ENCODE assay signal across 2 cellular contexts in the genomic region with DNA sequence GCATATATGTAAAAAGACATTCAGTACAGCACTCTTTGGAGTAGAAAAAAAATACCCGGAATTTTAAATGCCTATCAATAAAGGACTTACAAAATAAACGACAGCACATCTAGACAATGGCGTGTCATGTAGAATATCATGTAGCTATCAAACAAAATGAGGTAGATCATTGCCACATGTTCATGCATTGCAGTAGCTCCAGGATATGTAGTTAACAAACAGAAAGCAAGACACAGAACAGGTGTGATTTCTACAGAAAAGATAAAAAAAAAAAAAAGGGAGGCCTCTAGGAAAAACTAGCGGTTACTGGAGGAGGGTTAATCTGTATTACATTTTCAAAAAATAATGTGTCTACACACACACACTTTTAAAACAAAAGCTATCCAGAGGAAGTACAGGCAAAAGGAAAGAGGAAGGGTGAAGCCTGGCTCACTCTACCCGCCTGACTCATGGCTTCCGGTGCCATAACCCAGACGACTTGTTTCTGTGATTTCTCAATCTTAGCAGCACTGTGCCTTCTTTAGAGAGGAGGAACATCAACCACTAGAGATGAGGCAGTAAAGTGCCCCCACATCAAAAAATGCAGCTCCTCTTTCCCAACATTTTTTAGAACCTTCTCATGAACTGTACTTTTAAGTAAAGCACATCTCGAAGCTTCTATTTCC.
A peak's percentile ranks its signal among the peaks of the same experiment; 100 is the strongest.
TF ChIP-seq lines count a peak whose summit lies in the region.

No MANE protein-coding gene starts in this region.

TF ChIP-seq in endothelial cell of umbilical vein, 7 proteins besides CTCF, POLR2A, EP300 and RAD21 (continued from another document):
- peak; percentile 73 for TF ChIP-seq GATA2 (IDR thresholded peaks at IDR 0.05; ENCODE audit: insufficient read depth, insufficient read length, low read depth, low read length)
- TF ChIP-seq JUN (IDR thresholded peaks at IDR 0.05; ENCODE audit: borderline replicate concordance, insufficient read depth, insufficient read length, low read depth) = peak; percentile 97
- TF ChIP-seq POLR2AphosphoS5 (IDR thresholded peaks at IDR 0.05; ENCODE audit: insufficient read depth, low read depth, low read length) = peak; percentile 89
- TF ChIP-seq FOS (IDR thresholded peaks at IDR 0.05; ENCODE audit: borderline replicate concordance, insufficient read depth, low read length) = peak; percentile 95

TF ChIP-seq in GM23338, 12 proteins besides CTCF, POLR2A, EP300 and RAD21 (continued from another document):
- TF ChIP-seq, protein P1, sequence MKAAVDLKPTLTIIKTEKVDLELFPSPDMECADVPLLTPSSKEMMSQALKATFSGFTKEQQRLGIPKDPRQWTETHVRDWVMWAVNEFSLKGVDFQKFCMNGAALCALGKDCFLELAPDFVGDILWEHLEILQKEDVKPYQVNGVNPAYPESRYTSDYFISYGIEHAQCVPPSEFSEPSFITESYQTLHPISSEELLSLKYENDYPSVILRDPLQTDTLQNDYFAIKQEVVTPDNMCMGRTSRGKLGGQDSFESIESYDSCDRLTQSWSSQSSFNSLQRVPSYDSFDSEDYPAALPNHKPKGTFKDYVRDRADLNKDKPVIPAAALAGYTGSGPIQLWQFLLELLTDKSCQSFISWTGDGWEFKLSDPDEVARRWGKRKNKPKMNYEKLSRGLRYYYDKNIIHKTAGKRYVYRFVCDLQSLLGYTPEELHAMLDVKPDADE (IDR thresholded peaks at IDR 0.05) = no peak
- TF ChIP-seq ZNF331 (CRISPR knock-in tag; IDR thresholded peaks at IDR 0.05; ENCODE audit: low read depth) (no peak), EZH2phosphoT487 (IDR thresholded peaks at IDR 0.05; ENCODE audit: unreplicated experiment) (no peak), EZH2 (IDR thresholded peaks at IDR 0.05; ENCODE audit: low read depth, unreplicated experiment) (no peak), JUNB (IDR thresholded peaks at IDR 0.05; ENCODE audit: unreplicated experiment) (no peak), ZNF114 (CRISPR knock-in tag; IDR thresholded peaks at IDR 0.05) (no peak), POLR2AphosphoS5 (IDR thresholded peaks at IDR 0.05; ENCODE audit: low read depth) (no peak), NANOG (IDR thresholded peaks at IDR 0.05; ENCODE audit: borderline replicate concordance) (no peak)
- TF ChIP-seq, protein P2, sequence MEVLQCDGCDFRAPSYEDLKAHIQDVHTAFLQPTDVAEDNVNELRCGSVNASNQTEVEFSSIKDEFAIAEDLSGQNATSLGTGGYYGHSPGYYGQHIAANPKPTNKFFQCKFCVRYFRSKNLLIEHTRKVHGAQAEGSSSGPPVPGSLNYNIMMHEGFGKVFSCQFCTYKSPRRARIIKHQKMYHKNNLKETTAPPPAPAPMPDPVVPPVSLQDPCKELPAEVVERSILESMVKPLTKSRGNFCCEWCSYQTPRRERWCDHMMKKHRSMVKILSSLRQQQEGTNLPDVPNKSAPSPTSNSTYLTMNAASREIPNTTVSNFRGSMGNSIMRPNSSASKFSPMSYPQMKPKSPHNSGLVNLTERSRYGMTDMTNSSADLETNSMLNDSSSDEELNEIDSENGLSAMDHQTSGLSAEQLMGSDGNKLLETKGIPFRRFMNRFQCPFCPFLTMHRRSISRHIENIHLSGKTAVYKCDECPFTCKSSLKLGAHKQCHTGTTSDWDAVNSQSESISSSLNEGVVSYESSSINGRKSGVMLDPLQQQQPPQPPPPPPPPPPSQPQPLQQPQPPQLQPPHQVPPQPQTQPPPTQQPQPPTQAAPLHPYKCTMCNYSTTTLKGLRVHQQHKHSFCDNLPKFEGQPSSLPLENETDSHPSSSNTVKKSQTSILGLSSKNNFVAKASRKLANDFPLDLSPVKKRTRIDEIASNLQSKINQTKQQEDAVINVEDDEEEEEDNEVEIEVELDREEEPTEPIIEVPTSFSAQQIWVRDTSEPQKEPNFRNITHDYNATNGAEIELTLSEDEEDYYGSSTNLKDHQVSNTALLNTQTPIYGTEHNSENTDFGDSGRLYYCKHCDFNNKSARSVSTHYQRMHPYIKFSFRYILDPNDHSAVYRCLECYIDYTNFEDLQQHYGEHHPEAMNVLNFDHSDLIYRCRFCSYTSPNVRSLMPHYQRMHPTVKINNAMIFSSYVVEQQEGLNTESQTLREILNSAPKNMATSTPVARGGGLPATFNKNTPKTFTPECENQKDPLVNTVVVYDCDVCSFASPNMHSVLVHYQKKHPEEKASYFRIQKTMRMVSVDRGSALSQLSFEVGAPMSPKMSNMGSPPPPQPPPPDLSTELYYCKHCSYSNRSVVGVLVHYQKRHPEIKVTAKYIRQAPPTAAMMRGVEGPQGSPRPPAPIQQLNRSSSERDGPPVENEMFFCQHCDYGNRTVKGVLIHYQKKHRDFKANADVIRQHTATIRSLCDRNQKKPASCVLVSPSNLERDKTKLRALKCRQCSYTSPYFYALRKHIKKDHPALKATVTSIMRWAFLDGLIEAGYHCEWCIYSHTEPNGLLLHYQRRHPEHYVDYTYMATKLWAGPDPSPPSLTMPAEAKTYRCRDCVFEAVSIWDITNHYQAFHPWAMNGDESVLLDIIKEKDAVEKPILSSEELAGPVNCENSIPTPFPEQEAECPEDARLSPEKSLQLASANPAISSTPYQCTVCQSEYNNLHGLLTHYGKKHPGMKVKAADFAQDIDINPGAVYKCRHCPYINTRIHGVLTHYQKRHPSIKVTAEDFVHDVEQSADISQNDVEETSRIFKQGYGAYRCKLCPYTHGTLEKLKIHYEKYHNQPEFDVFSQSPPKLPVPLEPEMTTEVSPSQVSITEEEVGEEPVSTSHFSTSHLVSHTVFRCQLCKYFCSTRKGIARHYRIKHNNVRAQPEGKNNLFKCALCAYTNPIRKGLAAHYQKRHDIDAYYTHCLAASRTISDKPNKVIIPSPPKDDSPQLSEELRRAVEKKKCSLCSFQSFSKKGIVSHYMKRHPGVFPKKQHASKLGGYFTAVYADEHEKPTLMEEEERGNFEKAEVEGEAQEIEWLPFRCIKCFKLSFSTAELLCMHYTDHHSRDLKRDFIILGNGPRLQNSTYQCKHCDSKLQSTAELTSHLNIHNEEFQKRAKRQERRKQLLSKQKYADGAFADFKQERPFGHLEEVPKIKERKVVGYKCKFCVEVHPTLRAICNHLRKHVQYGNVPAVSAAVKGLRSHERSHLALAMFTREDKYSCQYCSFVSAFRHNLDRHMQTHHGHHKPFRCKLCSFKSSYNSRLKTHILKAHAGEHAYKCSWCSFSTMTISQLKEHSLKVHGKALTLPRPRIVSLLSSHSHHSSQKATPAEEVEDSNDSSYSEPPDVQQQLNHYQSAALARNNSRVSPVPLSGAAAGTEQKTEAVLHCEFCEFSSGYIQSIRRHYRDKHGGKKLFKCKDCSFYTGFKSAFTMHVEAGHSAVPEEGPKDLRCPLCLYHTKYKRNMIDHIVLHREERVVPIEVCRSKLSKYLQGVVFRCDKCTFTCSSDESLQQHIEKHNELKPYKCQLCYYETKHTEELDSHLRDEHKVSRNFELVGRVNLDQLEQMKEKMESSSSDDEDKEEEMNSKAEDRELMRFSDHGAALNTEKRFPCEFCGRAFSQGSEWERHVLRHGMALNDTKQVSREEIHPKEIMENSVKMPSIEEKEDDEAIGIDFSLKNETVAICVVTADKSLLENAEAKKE (CRISPR knock-in tag; IDR thresholded peaks at IDR 0.05) = no peak
- TF ChIP-seq, protein P3, sequence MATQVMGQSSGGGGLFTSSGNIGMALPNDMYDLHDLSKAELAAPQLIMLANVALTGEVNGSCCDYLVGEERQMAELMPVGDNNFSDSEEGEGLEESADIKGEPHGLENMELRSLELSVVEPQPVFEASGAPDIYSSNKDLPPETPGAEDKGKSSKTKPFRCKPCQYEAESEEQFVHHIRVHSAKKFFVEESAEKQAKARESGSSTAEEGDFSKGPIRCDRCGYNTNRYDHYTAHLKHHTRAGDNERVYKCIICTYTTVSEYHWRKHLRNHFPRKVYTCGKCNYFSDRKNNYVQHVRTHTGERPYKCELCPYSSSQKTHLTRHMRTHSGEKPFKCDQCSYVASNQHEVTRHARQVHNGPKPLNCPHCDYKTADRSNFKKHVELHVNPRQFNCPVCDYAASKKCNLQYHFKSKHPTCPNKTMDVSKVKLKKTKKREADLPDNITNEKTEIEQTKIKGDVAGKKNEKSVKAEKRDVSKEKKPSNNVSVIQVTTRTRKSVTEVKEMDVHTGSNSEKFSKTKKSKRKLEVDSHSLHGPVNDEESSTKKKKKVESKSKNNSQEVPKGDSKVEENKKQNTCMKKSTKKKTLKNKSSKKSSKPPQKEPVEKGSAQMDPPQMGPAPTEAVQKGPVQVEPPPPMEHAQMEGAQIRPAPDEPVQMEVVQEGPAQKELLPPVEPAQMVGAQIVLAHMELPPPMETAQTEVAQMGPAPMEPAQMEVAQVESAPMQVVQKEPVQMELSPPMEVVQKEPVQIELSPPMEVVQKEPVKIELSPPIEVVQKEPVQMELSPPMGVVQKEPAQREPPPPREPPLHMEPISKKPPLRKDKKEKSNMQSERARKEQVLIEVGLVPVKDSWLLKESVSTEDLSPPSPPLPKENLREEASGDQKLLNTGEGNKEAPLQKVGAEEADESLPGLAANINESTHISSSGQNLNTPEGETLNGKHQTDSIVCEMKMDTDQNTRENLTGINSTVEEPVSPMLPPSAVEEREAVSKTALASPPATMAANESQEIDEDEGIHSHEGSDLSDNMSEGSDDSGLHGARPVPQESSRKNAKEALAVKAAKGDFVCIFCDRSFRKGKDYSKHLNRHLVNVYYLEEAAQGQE (IDR thresholded peaks at IDR 0.05; ENCODE audit: unreplicated experiment) = no peak
